Comparison of ENCODE assay signal across 25 cellular contexts in the genomic region with DNA sequence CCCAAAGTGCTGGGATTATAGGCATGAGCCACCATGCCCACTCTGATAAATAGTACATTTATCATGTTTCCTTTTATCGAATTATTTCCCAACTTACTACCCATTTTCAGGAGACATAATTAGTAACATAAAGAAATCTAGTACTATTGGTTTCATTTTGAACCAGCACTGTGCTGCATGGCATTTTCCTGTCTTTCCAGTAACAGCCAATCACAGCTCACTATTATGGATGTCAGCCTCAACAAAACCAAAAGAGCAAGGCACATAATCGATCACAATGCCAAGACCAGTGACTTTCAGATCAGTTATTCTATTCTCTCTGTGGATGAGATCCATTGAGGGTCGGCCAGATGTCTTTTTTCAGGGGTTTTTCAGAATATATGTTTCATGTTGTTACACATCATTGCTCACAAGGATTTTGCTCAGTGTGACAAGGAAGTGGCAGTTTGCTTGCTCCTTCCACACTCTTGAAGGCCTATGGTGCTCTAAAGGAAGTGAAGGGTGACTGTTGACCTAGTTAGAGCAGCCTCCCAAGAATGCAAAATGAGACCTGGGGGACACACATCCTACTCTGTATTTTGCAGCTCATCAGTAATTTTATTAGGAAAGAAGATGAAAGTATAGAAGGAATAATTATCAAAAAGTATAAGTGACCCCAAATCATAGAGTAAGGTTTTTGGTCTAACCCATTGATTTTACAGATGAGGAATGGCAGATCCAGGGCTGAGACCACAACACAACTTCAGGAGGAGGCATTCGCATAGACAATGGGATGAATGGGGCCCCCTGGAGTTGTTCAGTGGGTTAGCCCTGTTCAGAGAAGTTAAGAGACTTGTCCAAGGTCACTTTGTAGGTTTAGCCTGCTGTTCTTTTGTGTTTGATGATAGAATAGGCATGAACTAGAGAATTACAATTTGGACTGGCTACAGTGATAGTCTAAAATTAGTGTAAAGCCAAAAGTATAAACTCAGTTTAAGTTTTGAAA.
DNase-seq lines count a peak whose midpoint lies in the region; ATAC-seq, FAIRE-seq and TF ChIP-seq lines count a peak whose summit lies in the region.
"Had no signal": no experiment of that assay in that cellular context is flagged by ENCODE, and none has a peak within 500 bp of the region (broad histone marks: within the 10 kb centered on the region; RNA-seq: fewer than 3 reads in every experiment).

No MANE protein-coding gene starts in this region.

- H3K14ac ChIP-seq in H1 (ENCODE audit: insufficient read length) = no peak overlapping the region

- H4K8ac ChIP-seq in H1 (ENCODE audit: extremely low read depth, insufficient read depth, low read length) (no peak overlapping the region), mesendoderm (ENCODE audit: low read depth, low read length) (no peak overlapping the region)

- no peak overlapping the region for H2BK15ac ChIP-seq in H1 (ENCODE audit: low read length)
- no peak overlapping the region for H2BK15ac ChIP-seq in mesendoderm (replicated peaks; ENCODE audit: low read depth)

- H3K9me3 Mint-ChIP-seq in stimulated activated memory B cell treated with anti-CD40 and anti-IgM and Interleukin-4, amounts not matched to agents 10 μg/mL and 1 μg/mL and 100 μg/mL, for 72 hours = no peaks in the 10 kb centered on the region
- H3K9me3 Mint-ChIP-seq in type B pancreatic cell (peaks cover 12% of the 10 kb centered on the region), osteocyte (ENCODE audit: unreplicated experiment) (no peaks in the 10 kb centered on the region)

- no peak for TF ChIP-seq RAD21 in H1 (IDR thresholded peaks at IDR 0.05 in 1 of 2, conservative IDR thresholded peaks at IDR 0.05 in 1 of 2; ENCODE audit: low read depth in 2 of 2, low read length in 2 of 2)

- DNase-seq in DMS79 treated with DMSO at 0.1 percent for 48 hours (lab: John Stamatoyannopoulos, UW) = peak; percentile 8
- DNase-seq in DMS79 (lab: John Stamatoyannopoulos, UW) = no peak
- DNase-seq in RCC 7860 (ENCODE audit: low spot score) = peak; percentile 10
- DNase-seq in H1 (ENCODE audit: low read depth in 1 of 2, low spot score in 2 of 2) = no peak
- no peak for DNase-seq in mesendoderm
- DNase-seq in type B pancreatic cell (ENCODE audit: extremely low spot score, unreplicated experiment) = no peak
- DNase-seq in osteocyte (ENCODE audit: extremely low spot score, unreplicated experiment) = no peak
- DNase-seq: 8988T; dermis blood vessel endothelial cell; GOT3; head of caudate nucleus; KG1; midbrain; occipital lobe; stimulated activated CD4-positive, alpha-beta T cell treated with anti-CD3 and anti-CD28 coated beads, Interleukin-4, amount 100 ng/mL, for 1 hour; stimulated activated CD8-positive, alpha-beta memory T cell treated with anti-CD3 and anti-CD28 coated beads, Interleukin-4, amount 100 ng/mL, for 48 hours; T-helper 2 cell had no signal

- TF ChIP-seq CTCF in H1 (IDR thresholded peaks at IDR 0.05; ENCODE audit: control extremely low read depth in 1 of 3, insufficient read depth in 1 of 3, low read depth in 1 of 3, low read length in 3 of 3) (no peak), type B pancreatic cell (conservative IDR thresholded peaks at IDR 0.05) (no peak), osteocyte (IDR thresholded peaks at IDR 0.05) (no peak)

- H4K5ac ChIP-seq in H1 (ENCODE audit: insufficient read length, low read depth, low read length) (no peak overlapping the region), mesendoderm (ENCODE audit: low read length) (no peak overlapping the region)

- no peak for TF ChIP-seq POLR2A in H1 (IDR thresholded peaks at IDR 0.05; ENCODE audit: control extremely low read depth in 1 of 2, low read depth in 2 of 2, low read length in 2 of 2)

- H3K27ac Mint-ChIP-seq in stimulated activated memory B cell treated with anti-CD40 and anti-IgM and Interleukin-4, amounts not matched to agents 10 μg/mL and 1 μg/mL and 100 μg/mL, for 72 hours = peak overlapping the region; percentile 31
- H3K27ac Mint-ChIP-seq in type B pancreatic cell (no peak overlapping the region), osteocyte (ENCODE audit: unreplicated experiment) (no peak overlapping the region)
- H3K27ac Mint-ChIP-seq: activated naive CD4-positive, alpha-beta T cell treated with anti-CD3 and anti-CD28 coated beads, Interleukin-2, amount 50 U/mL, for 24 hours; brain had no signal

- no peak overlapping the region for H2AK5ac ChIP-seq in H1 (ENCODE audit: low read depth, low read length)
- no peak overlapping the region for H2AK5ac ChIP-seq in mesendoderm (ENCODE audit: low read length)

- no peak overlapping the region for H3K4me3 ChIP-seq in H1 (ENCODE audit: extremely low read depth in 1 of 4, insufficient read depth in 2 of 4, low read depth in 3 of 4, low read length in 4 of 4)
- no peak overlapping the region for H3K4me3 ChIP-seq in mesendoderm (ENCODE audit: low read length)
- H3K4me3 ChIP-seq: GM12878, thoracic aorta had no signal

- no peak for TF ChIP-seq EP300 in H1 (IDR thresholded peaks at IDR 0.05; ENCODE audit: borderline replicate concordance in 1 of 2, low read depth in 2 of 2, low read length in 2 of 2)

- ATAC-seq in stimulated activated memory B cell treated with anti-CD40 and anti-IgM and Interleukin-4, amounts not matched to agents 10 μg/mL and 1 μg/mL and 100 μg/mL, for 72 hours = no peak
- ATAC-seq: esophagus mucosa, GM12878 had no signal

- POLR2A ChIA-PET in H1 (lab: Charles Lee; ENCODE audit: partially characterized antibody) = no interaction called here

- H2AFZ ChIP-seq in H1 (ENCODE audit: low read length) = no peak overlapping the region

- no peak overlapping the region for H2BK20ac ChIP-seq in H1 (ENCODE audit: low read length)

- H3K4me1 Mint-ChIP-seq in stimulated activated memory B cell treated with anti-CD40 and anti-IgM and Interleukin-4, amounts not matched to agents 10 μg/mL and 1 μg/mL and 100 μg/mL, for 72 hours = peaks cover 44% of the 10 kb centered on the region
- H3K4me1 Mint-ChIP-seq in type B pancreatic cell (ENCODE audit: unreplicated experiment) = peaks cover 16% of the 10 kb centered on the region
- H3K4me1 Mint-ChIP-seq in osteocyte (ENCODE audit: unreplicated experiment) = peaks cover 18% of the 10 kb centered on the region

- FAIRE-seq in RCC 7860 (lab: Jason Lieb, UNC) (no peak), H1 (lab: Jason Lieb, UNC) (no peak)
- FAIRE-seq: GM12878, keratinocyte had no signal

- H2BK5ac ChIP-seq in H1 (ENCODE audit: low read depth, low read length) = no peak overlapping the region
- H2BK5ac ChIP-seq in mesendoderm (ENCODE audit: low read length) = no peak overlapping the region

- H3K27me3 Mint-ChIP-seq in stimulated activated memory B cell treated with anti-CD40 and anti-IgM and Interleukin-4, amounts not matched to agents 10 μg/mL and 1 μg/mL and 100 μg/mL, for 72 hours = no peaks in the 10 kb centered on the region
- H3K27me3 Mint-ChIP-seq in type B pancreatic cell (no peaks in the 10 kb centered on the region), osteocyte (ENCODE audit: unreplicated experiment) (peaks cover 7% of the 10 kb centered on the region)
- H3K27me3 Mint-ChIP-seq: activated naive CD4-positive, alpha-beta T cell treated with anti-CD3 and anti-CD28 coated beads, Interleukin-2, amount 50 U/mL, for 24 hours; brain had no signal

- H3K79me2 ChIP-seq in H1 (ENCODE audit: control insufficient read depth in 1 of 2, insufficient read depth in 2 of 2, low read length in 2 of 2) = no peaks in the 10 kb centered on the region
- H3K79me2 ChIP-seq in mesendoderm (ENCODE audit: control insufficient read depth, insufficient read depth, low read length) = no peaks in the 10 kb centered on the region

- H3K23ac ChIP-seq in H1 (ENCODE audit: insufficient read length) = no peak overlapping the region
- no peak overlapping the region for H3K23ac ChIP-seq in mesendoderm (ENCODE audit: low read length)

- H3K36me3 Mint-ChIP-seq in stimulated activated memory B cell treated with anti-CD40 and anti-IgM and Interleukin-4, amounts not matched to agents 10 μg/mL and 1 μg/mL and 100 μg/mL, for 72 hours = no peaks in the 10 kb centered on the region
- H3K36me3 Mint-ChIP-seq in type B pancreatic cell (no peaks in the 10 kb centered on the region), osteocyte (ENCODE audit: unreplicated experiment) (no peaks in the 10 kb centered on the region)
- H3K36me3 Mint-ChIP-seq: brain had no signal

- no peak overlapping the region for H3K4me3 Mint-ChIP-seq in stimulated activated memory B cell treated with anti-CD40 and anti-IgM and Interleukin-4, amounts not matched to agents 10 μg/mL and 1 μg/mL and 100 μg/mL, for 72 hours
- H3K4me3 Mint-ChIP-seq in type B pancreatic cell (no peak overlapping the region), osteocyte (ENCODE audit: unreplicated experiment) (no peak overlapping the region)
- H3K4me3 Mint-ChIP-seq: activated naive CD4-positive, alpha-beta T cell treated with anti-CD3 and anti-CD28 coated beads, Interleukin-2, amount 50 U/mL, for 24 hours; brain had no signal

- H3K79me1 ChIP-seq in H1 (ENCODE audit: low read depth, low read length) (0 out of 2 replicates have a peak, but pooled peaks cover 3% of the 10 kb centered on the region), mesendoderm (ENCODE audit: low read length) (no peaks in the 10 kb centered on the region)

- no peaks in the 10 kb centered on the region for H4K20me1 ChIP-seq in H1 (replicated peaks in 1 of 2; ENCODE audit: control insufficient read depth in 1 of 2, insufficient read depth in 2 of 2, low read length in 2 of 2)

- no peak overlapping the region for H2BK12ac ChIP-seq in H1 (ENCODE audit: low read depth, low read length)

- H3K4ac ChIP-seq in H1 (replicated peaks; ENCODE audit: insufficient read length, low read depth, low read length) (no peak overlapping the region), mesendoderm (ENCODE audit: low read depth, low read length) (no peak overlapping the region)

- H2BK120ac ChIP-seq in H1 (replicated peaks; ENCODE audit: low read depth, low read length) (no peak overlapping the region), mesendoderm (ENCODE audit: low read depth, low read length) (no peak overlapping the region)

- H3K4me2 ChIP-seq in H1 (ENCODE audit: insufficient read depth in 1 of 2, low read depth in 2 of 2, low read length in 2 of 2) = no peak overlapping the region
- H3K4me2 ChIP-seq in mesendoderm (ENCODE audit: low read length) = no peak overlapping the region

- H3K27ac ChIP-seq in H1 (ENCODE audit: low read depth, low read length) (no peak overlapping the region), mesendoderm (ENCODE audit: low read depth, low read length) (no peak overlapping the region)
- H3K27ac ChIP-seq: HL-60, thoracic aorta had no signal

- H3K27me3 ChIP-seq in H1 (replicated peaks in 1 of 4; ENCODE audit: control insufficient read depth in 3 of 4, extremely low read depth in 1 of 4, insufficient read depth in 3 of 4, low read length in 3 of 4) (no peaks in the 10 kb centered on the region), mesendoderm (ENCODE audit: insufficient read depth, low read length, poor library complexity) (no peaks in the 10 kb centered on the region)

- no peaks in the 10 kb centered on the region for H3K36me3 ChIP-seq in H1 (ENCODE audit: control insufficient read depth in 2 of 4, insufficient read depth in 4 of 4, low read length in 3 of 4)
- H3K36me3 ChIP-seq in mesendoderm (ENCODE audit: control insufficient read depth, insufficient read depth, low read length) = no peaks in the 10 kb centered on the region
- H3K36me3 ChIP-seq: thoracic aorta had no signal

- H3K23me2 ChIP-seq in H1 (ENCODE audit: low read depth, low read length) = no peaks in the 10 kb centered on the region; the same call in 1 of the 2 replicates

- H3K9me3 ChIP-seq in H1 (ENCODE audit: insufficient read depth in 2 of 2, low read depth in 1 of 2, low read length in 1 of 2) = no peaks in the 10 kb centered on the region
- H3K9me3 ChIP-seq: thoracic aorta had no signal

- H3K18ac ChIP-seq in H1 (ENCODE audit: extremely low read depth, low read length) = no peak overlapping the region
- no peak overlapping the region for H3K18ac ChIP-seq in mesendoderm (ENCODE audit: low read length)

- H3K4me1 ChIP-seq in H1 (replicated peaks in 1 of 4; ENCODE audit: control insufficient read depth in 3 of 4, insufficient read depth in 4 of 4, low read length in 3 of 4) (no peaks in the 10 kb centered on the region), mesendoderm (ENCODE audit: control insufficient read depth, low read depth, low read length) (no peaks in the 10 kb centered on the region)

- 90% methylated on average over 4 of the region's 4 CpGs; no CpG with 5 or more reads in 1 of the 2 experiments for WGBS in H1 (ENCODE audit: extremely low coverage in 1 of 2, insufficient coverage in 1 of 2, insufficient read length in 1 of 2, insufficient replicate concordance in 2 of 2, low coverage in 1 of 2, low lambda C conversion rate in 2 of 2, missing lambda C conversion rate in 1 of 2), 2 experiments
- WGBS in mesendoderm (ENCODE audit: extremely low coverage, insufficient coverage, low lambda C conversion rate) = no CpG with 5 or more reads among the region's 4 CpGs

- H3K9ac ChIP-seq in H1 (replicated peaks in 1 of 4; ENCODE audit: extremely low read depth in 1 of 4, low read depth in 3 of 4, low read length in 3 of 4) (no peak overlapping the region), mesendoderm (ENCODE audit: low read length) (no peak overlapping the region)

- no peak overlapping the region for H4K91ac ChIP-seq in H1 (replicated peaks; ENCODE audit: insufficient read length, low read length)

- H3K56ac ChIP-seq in H1 (replicated peaks; ENCODE audit: insufficient read length, low read depth, low read length) (no peak overlapping the region), mesendoderm (ENCODE audit: low read length) (no peak overlapping the region)

- CTCF ChIA-PET in H1 (lab: Charles Lee; ENCODE audit: partially characterized antibody) = no interaction called here

Comparison
In these comparisons a context has a peak if more than half of its experiments do, and no peak if none do; other contexts are left out.
1. DNase-seq: peak in DMS79 treated with DMSO at 0.1 percent for 48 hours (single experiment) and RCC 7860 (single experiment); none in DMS79 (single experiment), H1 (0 of 2), mesendoderm (single experiment), type B pancreatic cell (single experiment) and osteocyte (single experiment).